Comparison of ENCODE assay signal across 23 cellular contexts in genomic region chr15:49809894-49810594, GRCh38.
DNase-seq lines count a peak whose midpoint lies in the region; ATAC-seq, FAIRE-seq and TF ChIP-seq lines count a peak whose summit lies in the region.
"Had no signal": no experiment of that assay in that cellular context is flagged by ENCODE, and none has a peak within 500 bp of the region (broad histone marks: within the 10 kb centered on the region; RNA-seq: fewer than 3 reads in every experiment).

No MANE protein-coding gene starts in this region.

- intact Hi-C loops in right lobe of liver (cut with DNase I) (no loop called here), HepG2 (cut with micrococcal nuclease; ENCODE audit: unreplicated experiment) (no loop called here), lower lobe of right lung (cut with DNase I) (no loop called here)
- intact Hi-C loops in activated CD4-positive, alpha-beta T cell treated with anti-CD3 and anti-CD28 coated beads, Interleukin-2, amount 10 ng/mL, durations not matched to agents 24 days and 14 days (cut with micrococcal nuclease) = no loop called here

- H3K27ac ChIP-seq in right lobe of liver = no peak overlapping the region
- H3K27ac ChIP-seq in HepG2 (ENCODE audit: extremely low read length, insufficient read depth, low read length) = no peak overlapping the region
- no peak overlapping the region for H3K27ac ChIP-seq in osteoblast (ENCODE audit: low read depth, low read length)
- no peak overlapping the region for H3K27ac ChIP-seq in lower lobe of right lung
- H3K27ac ChIP-seq: C4-2B, HL-60 had no signal

- WGBS in right lobe of liver (ENCODE audit: insufficient coverage, low coverage, low lambda C conversion rate, missing lambda C conversion rate) = 60% methylated on average over 1 of the region's 2 CpGs
- 3% methylated on average over 2 of the region's 2 CpGs for WGBS in HepG2 (ENCODE audit: low lambda C conversion rate)

- H3K4me2 ChIP-seq in HepG2 (ENCODE audit: low read depth, low read length) (no peak overlapping the region), osteoblast (ENCODE audit: insufficient read depth, low read length) (no peak overlapping the region)

- no peak for FAIRE-seq in HepG2 (lab: Jason Lieb, UNC)
- FAIRE-seq: A204.1, GM18507 had no signal

- no peaks in the 10 kb centered on the region for H3K36me3 Mint-ChIP-seq in activated CD4-positive, alpha-beta T cell treated with anti-CD3 and anti-CD28 coated beads, Interleukin-2, amount 10 ng/mL, durations not matched to agents 24 days and 14 days (ENCODE audit: low read depth)

- no peak for TF ChIP-seq RAD21 in HepG2 (CRISPR knock-in tag; IDR thresholded peaks at IDR 0.05)

- BruUV-seq in HepG2 (replicated peaks; lab: Mats Ljungman, UMichigan) = no TSS peak

- H4K20me1 ChIP-seq in HepG2 (ENCODE audit: insufficient read depth, low read length) (no peaks in the 10 kb centered on the region), osteoblast (ENCODE audit: insufficient read depth, low read length) (no peaks in the 10 kb centered on the region)

- CTCF ChIA-PET in HepG2 (lab: Yijun Ruan, JAX; ENCODE audit: low intra/inter-chr PET ratio, low total read pairs) = no interaction called here

- no peak overlapping the region for H3K27ac Mint-ChIP-seq in activated CD4-positive, alpha-beta T cell treated with anti-CD3 and anti-CD28 coated beads, Interleukin-2, amount 10 ng/mL, durations not matched to agents 24 days and 14 days

- no peaks in the 10 kb centered on the region for H3K4me1 ChIP-seq in right lobe of liver
- no peaks in the 10 kb centered on the region for H3K4me1 ChIP-seq in HepG2 (ENCODE audit: insufficient read depth, low read length)
- no peaks in the 10 kb centered on the region for H3K4me1 ChIP-seq in osteoblast (ENCODE audit: insufficient read depth, low read length)
- H3K4me1 ChIP-seq in lower lobe of right lung = no peaks in the 10 kb centered on the region

- H3K4me3 Mint-ChIP-seq in activated CD4-positive, alpha-beta T cell treated with anti-CD3 and anti-CD28 coated beads, Interleukin-2, amount 10 ng/mL, durations not matched to agents 24 days and 14 days = no peak overlapping the region

- H3K4me1 Mint-ChIP-seq in activated CD4-positive, alpha-beta T cell treated with anti-CD3 and anti-CD28 coated beads, Interleukin-2, amount 10 ng/mL, durations not matched to agents 24 days and 14 days = no peaks in the 10 kb centered on the region

- H3K27me3 Mint-ChIP-seq in activated CD4-positive, alpha-beta T cell treated with anti-CD3 and anti-CD28 coated beads, Interleukin-2, amount 10 ng/mL, durations not matched to agents 24 days and 14 days = peaks cover 13% of the 10 kb centered on the region

- no peaks in the 10 kb centered on the region for H3K36me3 ChIP-seq in right lobe of liver
- no peaks in the 10 kb centered on the region for H3K36me3 ChIP-seq in HepG2 (replicated peaks in 1 of 2; ENCODE audit: control insufficient read depth in 1 of 2, insufficient read depth in 2 of 2, low read length in 2 of 2)
- no peaks in the 10 kb centered on the region for H3K36me3 ChIP-seq in osteoblast (ENCODE audit: insufficient read depth, low read length)
- H3K36me3 ChIP-seq in lower lobe of right lung = no peaks in the 10 kb centered on the region
- H3K36me3 ChIP-seq: MG63 had no signal

- H3K4me3 ChIP-seq in right lobe of liver (no peak overlapping the region), HepG2 (replicated peaks in 1 of 3; ENCODE audit: insufficient read depth in 1 of 3, low read depth in 2 of 3, low read length in 3 of 3) (no peak overlapping the region), osteoblast (ENCODE audit: insufficient read depth, low read length) (no peak overlapping the region), lower lobe of right lung (no peak overlapping the region)
- H3K4me3 ChIP-seq: MG63 had no signal

- POLR2A ChIA-PET in HepG2 (lab: Yijun Ruan, JAX) = no interaction called here

- H2AFZ ChIP-seq in HepG2 (ENCODE audit: low read length) = no peak overlapping the region
- H2AFZ ChIP-seq in osteoblast (ENCODE audit: low read length) = peak overlapping the region; percentile 27

- in situ Hi-C loops in HepG2 (cut with HindIII; ENCODE audit: extremely low pct_ligation_motif_present, low pct_unique_long_range_greater_than_20kb) = no loop called here

- H3K9me3 Mint-ChIP-seq in activated CD4-positive, alpha-beta T cell treated with anti-CD3 and anti-CD28 coated beads, Interleukin-2, amount 10 ng/mL, durations not matched to agents 24 days and 14 days = peaks cover 1% of the 10 kb centered on the region

- H3K27me3 ChIP-seq in right lobe of liver = no peaks in the 10 kb centered on the region
- H3K27me3 ChIP-seq in HepG2 (ENCODE audit: control insufficient read depth in 1 of 2, insufficient read depth in 2 of 2, low read length in 2 of 2) = no peaks in the 10 kb centered on the region
- H3K27me3 ChIP-seq in osteoblast (ENCODE audit: insufficient read depth, low read length) = no peaks in the 10 kb centered on the region
- H3K27me3 ChIP-seq in lower lobe of right lung (ENCODE audit: low read depth) = no peaks in the 10 kb centered on the region
- H3K27me3 ChIP-seq: MG63 had no signal

- no peak overlapping the region for H3K9ac ChIP-seq in HepG2 (ENCODE audit: insufficient read depth, low read depth, low read length)

- H3K79me2 ChIP-seq in HepG2 (ENCODE audit: insufficient read depth, low read length) (no peaks in the 10 kb centered on the region), osteoblast (ENCODE audit: insufficient read depth, low read length) (no peaks in the 10 kb centered on the region)

- TF ChIP-seq POLR2A in right lobe of liver (IDR thresholded peaks at IDR 0.05) (no peak), HepG2 (IDR thresholded peaks at IDR 0.05; ENCODE audit: insufficient read depth in 1 of 2, low read depth in 2 of 2, low read length in 2 of 2) (no peak)

- H3K9me3 ChIP-seq in right lobe of liver (no peaks in the 10 kb centered on the region), HepG2 (ENCODE audit: low read length) (no peaks in the 10 kb centered on the region), osteoblast (ENCODE audit: low read depth, low read length) (no peaks in the 10 kb centered on the region), lower lobe of right lung (no peaks in the 10 kb centered on the region)

- no peak for TF ChIP-seq EP300 in HepG2 (IDR thresholded peaks at IDR 0.05; ENCODE audit: low read depth in 2 of 2, low read length in 2 of 2)
- TF ChIP-seq EP300 in HepG2 (CRISPR knock-in tag; IDR thresholded peaks at IDR 0.05; ENCODE audit: borderline replicate concordance) = no peak

- TF ChIP-seq CTCF in right lobe of liver (IDR thresholded peaks at IDR 0.05) = no peak
- TF ChIP-seq CTCF in HepG2 (CRISPR knock-in tag; IDR thresholded peaks at IDR 0.05) = no peak
- no peak for TF ChIP-seq CTCF in osteoblast (IDR thresholded peaks at IDR 0.05; ENCODE audit: extremely low read depth, low read depth, low read length)
- TF ChIP-seq CTCF in lower lobe of right lung (IDR thresholded peaks at IDR 0.05) = no peak

- ATAC-seq in right lobe of liver (peak in 3 of 4 donors; percentile 35 to 62 (median 59)), HepG2 (no peak), GM18519 (IDR thresholded peaks at IDR 0.05; ENCODE audit: low FRiP score, unreplicated experiment) (no peak), lower lobe of right lung (no peak)
- ATAC-seq: HCT116 had no signal

- DNase-seq in right lobe of liver = no peak
- DNase-seq in HepG2 (ENCODE audit: low spot score) = no peak
- DNase-seq in cerebellar cortex (ENCODE audit: low spot score) = peak; percentile 8
- no peak for DNase-seq in osteoblast (ENCODE audit: insufficient read length, low spot score, missing footprints)
- no peak for DNase-seq in activated CD4-positive, alpha-beta T cell treated with anti-CD3 and anti-CD28 coated beads, Interleukin-2, amount 10 ng/mL, durations not matched to agents 24 days and 14 days
- no peak for DNase-seq in SHP77 (lab: John Stamatoyannopoulos, UW)
- DNase-seq in lower lobe of right lung = no peak
- DNase-seq: COR-L47, DMS53, KG1, NCI-H1092 treated with DMSO at 0.1 percent for 48 hours, NCI-H1694, NCI-H2107, NCI-H226, NCI-H526 treated with DMSO at 0.1 percent for 48 hours, OCI-M1 had no signal

TF ChIP-seq in HepG2, 621 proteins besides CTCF, POLR2A, EP300 and RAD21:
- no peak for TF ChIP-seq REPIN1 (CRISPR knock-in tag; IDR thresholded peaks at IDR 0.05; ENCODE audit: borderline replicate concordance, low read depth)
TF ChIP-seq in HepG2: peak in this region for 0.

Comparison
In these comparisons a context has a peak if more than half of its experiments do, and no peak if none do; other contexts are left out.
1. ATAC-seq: peak in right lobe of liver (3 of 4); none in HepG2 (single experiment), GM18519 (single experiment) and lower lobe of right lung (0 of 2).